Comparison of ENCODE assay signal across 14 cellular contexts in the genomic region with DNA sequence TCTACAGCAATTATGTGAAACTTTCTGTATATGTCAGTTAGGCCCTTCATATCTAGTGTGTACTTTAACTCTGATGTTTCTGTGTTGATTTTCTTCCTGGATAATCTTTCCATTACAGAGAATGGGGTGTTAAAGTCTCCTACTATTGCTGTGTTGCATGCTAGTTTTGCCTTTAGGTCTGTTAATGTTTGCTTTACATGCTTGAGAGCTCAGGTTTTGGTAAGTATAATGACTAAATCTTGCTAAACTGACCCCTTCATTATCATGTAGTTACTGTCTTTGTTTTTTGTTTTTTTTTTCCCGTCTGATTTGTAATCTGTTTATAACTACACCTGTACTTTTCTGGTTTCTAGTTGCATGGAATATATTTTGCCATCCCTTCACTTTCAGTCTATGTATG.
DNase-seq lines count a peak whose midpoint lies in the region; ATAC-seq, FAIRE-seq and TF ChIP-seq lines count a peak whose summit lies in the region.
"Had no signal": no experiment of that assay in that cellular context is flagged by ENCODE, and none has a peak within 500 bp of the region (broad histone marks: within the 10 kb centered on the region; RNA-seq: fewer than 3 reads in every experiment).

No MANE protein-coding gene starts in this region.

- ATAC-seq in GM19025 (IDR thresholded peaks at IDR 0.05; ENCODE audit: low read depth, unreplicated experiment) (peak; percentile 40), HG02623 (IDR thresholded peaks at IDR 0.05; ENCODE audit: unreplicated experiment) (peak; percentile 45), HG03460 (IDR thresholded peaks at IDR 0.05; ENCODE audit: unreplicated experiment) (peak; percentile 68), pancreas (peak in 2 of 4 donors; percentile 14 to 20), GM21723 (IDR thresholded peaks at IDR 0.05; ENCODE audit: unreplicated experiment) (no peak)
- no peak for ATAC-seq in naive thymus-derived CD8-positive, alpha-beta T cell

- 10 to 15% methylated on average over 1 of the region's 1 CpG for WGBS in pancreas, 2 donors

- no peak for FAIRE-seq in pancreas (lab: Jason Lieb, UNC)
- no peak for FAIRE-seq in GM12892 (lab: Jason Lieb, UNC)

- H3K9me3 ChIP-seq in pancreas, result no peaks in the 10 kb centered on the region
- H3K9me3 ChIP-seq: breast epithelium, thoracic aorta had no signal

- H3K27ac ChIP-seq in pancreas, result peak overlapping the region; percentile 12 to 81 (median 48)
- H3K27ac ChIP-seq: breast epithelium, HL-60, thoracic aorta had no signal

- H3K27ac Mint-ChIP-seq in naive thymus-derived CD8-positive, alpha-beta T cell, result no peak overlapping the region
- H3K27ac Mint-ChIP-seq: activated CD4-positive, alpha-beta T cell treated with anti-CD3 and anti-CD28 coated beads, Interleukin-2, amount 10 ng/mL, durations not matched to agents 24 days and 14 days had no signal

- peaks cover 16 to 26% (median 24%) of the 10 kb centered on the region in 3 donors for H3K4me1 ChIP-seq in pancreas
- H3K4me1 ChIP-seq: breast epithelium had no signal

- no peaks in the 10 kb centered on the region for H3K27me3 ChIP-seq in pancreas
- H3K27me3 ChIP-seq: breast epithelium had no signal

- DNase-seq in pancreas (no peak), NCI-H2227 treated with DMSO at 0.1 percent for 48 hours (lab: John Stamatoyannopoulos, UW) (no peak), GM12892 (ENCODE audit: insufficient read length) (no peak)
- DNase-seq in naive thymus-derived CD8-positive, alpha-beta T cell, result no peak
- DNase-seq: activated CD4-positive, alpha-beta T cell treated with anti-CD3 and anti-CD28 coated beads, Interleukin-2, amount 10 ng/mL, durations not matched to agents 24 days and 14 days; kidney; OCI-M1 had no signal

- TF ChIP-seq CTCF in pancreas (IDR thresholded peaks at IDR 0.05), result no peak

- TF ChIP-seq POLR2A in GM12892 (IDR thresholded peaks at IDR 0.05; ENCODE audit: low read depth, low read length), result no peak

- H3K4me1 Mint-ChIP-seq in naive thymus-derived CD8-positive, alpha-beta T cell, result no peaks in the 10 kb centered on the region
- H3K4me1 Mint-ChIP-seq: activated CD4-positive, alpha-beta T cell treated with anti-CD3 and anti-CD28 coated beads, Interleukin-2, amount 10 ng/mL, durations not matched to agents 24 days and 14 days had no signal

- H3K4me3 ChIP-seq in pancreas, result peak overlapping the region in 1 of 4 donors; percentile 14
- H3K4me3 ChIP-seq: breast epithelium, thoracic aorta had no signal

- H3K36me3 ChIP-seq in pancreas, result no peaks in the 10 kb centered on the region
- H3K36me3 ChIP-seq: breast epithelium, thoracic aorta had no signal

- H3K27me3 Mint-ChIP-seq in naive thymus-derived CD8-positive, alpha-beta T cell, result peaks cover 0 to 6% (median 2%) of the 10 kb centered on the region in 5 donors
- H3K27me3 Mint-ChIP-seq: activated CD4-positive, alpha-beta T cell treated with anti-CD3 and anti-CD28 coated beads, Interleukin-2, amount 10 ng/mL, durations not matched to agents 24 days and 14 days had no signal

- H3K9me3 Mint-ChIP-seq in naive thymus-derived CD8-positive, alpha-beta T cell, result peaks cover 0 to 4% (median 0%) of the 10 kb centered on the region in 9 donors
- H3K9me3 Mint-ChIP-seq: activated CD4-positive, alpha-beta T cell treated with anti-CD3 and anti-CD28 coated beads, Interleukin-2, amount 10 ng/mL, durations not matched to agents 24 days and 14 days had no signal

- no peaks in the 10 kb centered on the region for H3K36me3 Mint-ChIP-seq in naive thymus-derived CD8-positive, alpha-beta T cell

- intact Hi-C loops in pancreas (cut with DNase I), result no loop called here

- POLR2A ChIA-PET in naive thymus-derived CD8-positive, alpha-beta T cell (lab: Charles Lee), result no interaction called here

- H3K4me3 Mint-ChIP-seq in naive thymus-derived CD8-positive, alpha-beta T cell, result no peak overlapping the region
- H3K4me3 Mint-ChIP-seq: activated CD4-positive, alpha-beta T cell treated with anti-CD3 and anti-CD28 coated beads, Interleukin-2, amount 10 ng/mL, durations not matched to agents 24 days and 14 days had no signal

Comparison
In these comparisons a context has a peak if more than half of its experiments do, and no peak if none do; other contexts are left out.
1. ATAC-seq: peak in GM19025 (single experiment), HG02623 (single experiment) and HG03460 (single experiment); none in GM21723 (single experiment) and naive thymus-derived CD8-positive, alpha-beta T cell (0 of 2).